ENCODE assay signal across 1 cellular context in genomic region chr19:44499962-44500949, GRCh38.
TF ChIP-seq lines count a peak whose summit lies in the region.

ZNF180 (minus strand) TSS chr19:44500522; CDS start chr19:44497334, 3,188 bp downstream.

TF ChIP-seq in HEK293, 187 proteins besides CTCF, POLR2A, EP300 and RAD21 (continued from another document and continues in another):
- TF ChIP-seq ZNF449 (tag by site-specific recombination; IDR thresholded peaks at IDR 0.05): peak; percentile 79; the same call in 1 of the 2 replicates
- TF ChIP-seq KLF1 (tag by site-specific recombination; IDR thresholded peaks at IDR 0.05): peak; percentile 86
- no peak for TF ChIP-seq ZNF248 (tag by site-specific recombination; IDR thresholded peaks at IDR 0.05)
- TF ChIP-seq TCF7L2 (IDR thresholded peaks at IDR 0.05; ENCODE audit: borderline replicate concordance, low read depth, low read length): no peak
- TF ChIP-seq KLF8 (tag by site-specific recombination; IDR thresholded peaks at IDR 0.05): peak; percentile 98
- TF ChIP-seq ZBTB17 (tag by site-specific recombination; IDR thresholded peaks at IDR 0.05): peak; percentile 93
- peak; percentile 62; the same call in 1 of the 2 replicates for TF ChIP-seq BCL11A (tag by site-specific recombination; IDR thresholded peaks at IDR 0.05; ENCODE audit: low read depth)
- peak; percentile 96 for TF ChIP-seq PATZ1 (tag by site-specific recombination; IDR thresholded peaks at IDR 0.05)
- TF ChIP-seq ZNF600 (tag by site-specific recombination; IDR thresholded peaks at IDR 0.05): peak; percentile 77; the same call in 1 of the 2 replicates
- TF ChIP-seq ZBTB21 (tag by site-specific recombination; IDR thresholded peaks at IDR 0.05): peak; percentile 89
- peak; percentile 95 for TF ChIP-seq ZNF76 (tag by site-specific recombination; IDR thresholded peaks at IDR 0.05; ENCODE audit: borderline replicate concordance, low read depth)
- TF ChIP-seq ZNF791 (tag by site-specific recombination; IDR thresholded peaks at IDR 0.05): peak; percentile 23; the same call in 1 of the 2 replicates
- TF ChIP-seq OVOL3 (tag by site-specific recombination; IDR thresholded peaks at IDR 0.05): peak; percentile 87; the same call in 1 of the 2 replicates
- TF ChIP-seq ZNF394 (tag by site-specific recombination; IDR thresholded peaks at IDR 0.05; ENCODE audit: borderline replicate concordance): peak; percentile 69; the same call in 1 of the 2 replicates
- no peak for TF ChIP-seq ZNF426 (tag by site-specific recombination; IDR thresholded peaks at IDR 0.05)
- peak; percentile 76; the same call in 1 of the 2 replicates for TF ChIP-seq ZNF24 (tag by site-specific recombination; IDR thresholded peaks at IDR 0.05)
- TF ChIP-seq ZNF768 (tag by site-specific recombination; IDR thresholded peaks at IDR 0.05): no peak
- TF ChIP-seq KLF16 (tag by site-specific recombination; IDR thresholded peaks at IDR 0.05): peak; percentile 91
- peak; percentile 84; the same call in 1 of the 2 replicates for TF ChIP-seq ZFP37 (tag by site-specific recombination; IDR thresholded peaks at IDR 0.05)
- peak; percentile 87 for TF ChIP-seq ZNF518A (tag by site-specific recombination; conservative IDR thresholded peaks at IDR 0.05; ENCODE audit: low read depth)
- TF ChIP-seq ZNF585B (tag by site-specific recombination; IDR thresholded peaks at IDR 0.05): no peak
- TF ChIP-seq ZNF501 (tag by site-specific recombination; IDR thresholded peaks at IDR 0.05): peak; percentile 100
- TF ChIP-seq ZNF416 (tag by site-specific recombination; IDR thresholded peaks at IDR 0.05): peak; percentile 49; the same call in 1 of the 2 replicates
- 0 out of 2 replicates have a peak, but pooled peaks have one; percentile 31 for TF ChIP-seq ZBTB7A (tag by site-specific recombination; IDR thresholded peaks at IDR 0.05; ENCODE audit: low read depth)
- peak; percentile 87 for TF ChIP-seq SP7 (tag by site-specific recombination; IDR thresholded peaks at IDR 0.05)
- TF ChIP-seq TRIM28 (IDR thresholded peaks at IDR 0.05; ENCODE audit: borderline replicate concordance, low read length): peak; percentile 30; the same call in 1 of the 2 replicates
- TF ChIP-seq ZFP69B (tag by site-specific recombination; IDR thresholded peaks at IDR 0.05): no peak; the same call in 1 of the 2 replicates
- peak; percentile 99 for TF ChIP-seq ZNF2 (tag by site-specific recombination; IDR thresholded peaks at IDR 0.05)
- TF ChIP-seq PRDM10 (tag by site-specific recombination; IDR thresholded peaks at IDR 0.05): peak; percentile 84
- peak; percentile 40; the same call in 1 of the 2 replicates for TF ChIP-seq ZNF398 (tag by site-specific recombination; IDR thresholded peaks at IDR 0.05)
- 0 out of 2 replicates have a peak, but pooled peaks have one; percentile 53 for TF ChIP-seq ZNF639 (tag by site-specific recombination; IDR thresholded peaks at IDR 0.05)
- peak; percentile 67 for TF ChIP-seq ZNF341 (tag by site-specific recombination; IDR thresholded peaks at IDR 0.05; ENCODE audit: low read depth)
- TF ChIP-seq PRDM6 (tag by site-specific recombination; IDR thresholded peaks at IDR 0.05): no peak
- TF ChIP-seq ZNF692 (tag by site-specific recombination; IDR thresholded peaks at IDR 0.05): peak; percentile 89
- TF ChIP-seq GLIS1 (tag by site-specific recombination; IDR thresholded peaks at IDR 0.05): peak; percentile 74
- TF ChIP-seq ZNF707 (tag by site-specific recombination; IDR thresholded peaks at IDR 0.05): no peak
- peak; percentile 95 for TF ChIP-seq ZNF391 (tag by site-specific recombination; IDR thresholded peaks at IDR 0.05; ENCODE audit: borderline replicate concordance, low read depth)
